Comparison of ENCODE assay signal across 8 cellular contexts in the genomic region with DNA sequence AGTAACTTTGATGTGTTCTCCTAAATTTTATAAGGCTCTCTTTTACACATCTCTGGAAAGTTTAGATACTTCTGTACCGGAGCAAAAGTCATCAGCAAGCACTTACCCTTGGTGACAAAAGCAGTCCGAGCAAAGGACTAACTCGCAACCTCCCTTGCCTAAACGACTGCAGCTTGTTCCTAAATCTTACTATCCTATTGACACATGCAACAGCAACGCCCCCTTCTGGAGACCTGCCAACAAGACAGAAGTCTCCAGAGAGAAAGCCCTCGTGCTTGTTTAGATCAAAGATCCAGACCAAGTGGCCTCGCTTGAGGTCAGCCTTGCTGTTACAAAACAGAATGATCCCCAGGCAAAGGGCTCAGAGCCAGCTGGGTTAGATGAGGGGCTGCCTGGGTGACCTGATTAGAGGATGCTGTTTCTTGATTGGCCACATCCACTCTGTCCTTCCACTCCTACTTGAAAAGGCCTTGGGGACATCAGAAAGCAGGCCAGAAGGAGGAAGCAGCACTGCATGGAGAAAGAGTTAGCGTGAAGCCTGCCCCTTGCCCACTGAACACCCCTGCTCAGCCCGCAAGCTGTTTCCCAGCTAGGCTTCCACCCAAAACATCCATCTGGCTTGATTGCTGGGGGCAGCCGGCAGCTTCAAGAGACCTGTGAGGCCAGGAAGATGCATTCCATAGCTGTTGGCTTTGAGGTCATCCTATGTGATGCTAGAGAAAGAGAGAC.
DNase-seq lines count a peak whose midpoint lies in the region; ATAC-seq, FAIRE-seq and TF ChIP-seq lines count a peak whose summit lies in the region.

No MANE protein-coding gene starts in this region.

- ATAC-seq in RWPE2 (ENCODE audit: low read depth) (peak; percentile 49; the same call in 2 of the 3 replicates), pancreas (peak in 3 of 4 donors; percentile 67 to 77 (median 72))

- H3K27me3 Mint-ChIP-seq in activated T-helper 2 cell treated with anti-CD3 and anti-CD28 coated beads, Interferon-gamma antibody, Interleukin-2, Interleukin-4, amounts not matched to agents 10 μg/mL and 5 μg/mL and 100 μg/mL, durations not matched to agents 14 hours and 24 hours and 36 hours (ENCODE audit: low read depth) = peaks cover 11% of the 10 kb centered on the region

- H3K4me3 ChIP-seq in RWPE2 (ENCODE audit: severe bottlenecking) (no peak overlapping the region), pancreas (no peak overlapping the region), thyroid gland (replicated peaks in 1 of 3) (no peak overlapping the region)

- no peaks in the 10 kb centered on the region for H3K36me3 Mint-ChIP-seq in activated T-helper 2 cell treated with anti-CD3 and anti-CD28 coated beads, Interferon-gamma antibody, Interleukin-2, Interleukin-4, amounts not matched to agents 10 μg/mL and 5 μg/mL and 100 μg/mL, durations not matched to agents 14 hours and 24 hours and 36 hours (ENCODE audit: low read depth)

- H3K4me3 Mint-ChIP-seq in activated T-helper 2 cell treated with anti-CD3 and anti-CD28 coated beads, Interferon-gamma antibody, Interleukin-2, Interleukin-4, amounts not matched to agents 10 μg/mL and 5 μg/mL and 100 μg/mL, durations not matched to agents 14 hours and 24 hours and 36 hours (ENCODE audit: low read depth) = no peak overlapping the region

- no peak for FAIRE-seq in pancreas (lab: Jason Lieb, UNC)

- H3K36me3 ChIP-seq in RWPE2 (ENCODE audit: low read depth) (no peaks in the 10 kb centered on the region), pancreas (no peaks in the 10 kb centered on the region), thyroid gland (no peaks in the 10 kb centered on the region)

- H3K4me1 ChIP-seq in RWPE2 (ENCODE audit: insufficient read depth, poor library complexity, severe bottlenecking) (no peaks in the 10 kb centered on the region), pancreas (no peaks in the 10 kb centered on the region), thyroid gland (peaks cover 16 to 29% of the 10 kb centered on the region in 2 donors)

- 51 to 55% methylated on average over 10 of the region's 10 CpGs for whole genome bisulfite sequencing in pancreas, 2 donors
- 30 to 37% methylated on average over 8 to 10 of the region's 10 CpGs for WGBS in thyroid gland, 2 donors

- peaks cover 10% of the 10 kb centered on the region for H3K4me1 Mint-ChIP-seq in activated T-helper 2 cell treated with anti-CD3 and anti-CD28 coated beads, Interferon-gamma antibody, Interleukin-2, Interleukin-4, amounts not matched to agents 10 μg/mL and 5 μg/mL and 100 μg/mL, durations not matched to agents 14 hours and 24 hours and 36 hours (ENCODE audit: low read depth)

- H3K9me3 ChIP-seq in RWPE2 (ENCODE audit: severe bottlenecking) (no peaks in the 10 kb centered on the region), pancreas (no peaks in the 10 kb centered on the region), thyroid gland (no peaks in the 10 kb centered on the region)

- H3K27ac ChIP-seq in RWPE2 (ENCODE audit: poor library complexity, severe bottlenecking) (no peak overlapping the region), pancreas (no peak overlapping the region), thyroid gland (peak overlapping the region; percentile 46 to 74 (median 67))

- no peak for TF ChIP-seq POLR2A in thyroid gland (IDR thresholded peaks at IDR 0.05)

- peak; percentile 80 for TF ChIP-seq CTCF in RWPE2 (IDR thresholded peaks at IDR 0.05; ENCODE audit: poor library complexity, severe bottlenecking)
- no peak for TF ChIP-seq CTCF in pancreas (IDR thresholded peaks at IDR 0.05)
- peak in 4 of 6 experiments; percentile 17 to 44 (median 33) for TF ChIP-seq CTCF in thyroid gland (IDR thresholded peaks at IDR 0.05)

- DNase-seq in AG08395 (ENCODE audit: low spot score) (peak; percentile 37), GM19238 (ENCODE audit: insufficient read length, low spot score) (peak; percentile 52), LHCN-M2 (ENCODE audit: low read depth) (peak; percentile 80), RWPE2 (ENCODE audit: low spot score) (peak; percentile 72), germinal center (ENCODE audit: low spot score) (peak; percentile 77), pancreas (peak; percentile 38 to 72 (median 64)), thyroid gland (peak; percentile 93 to 95)
- peak; percentile 63 for DNase-seq in activated T-helper 2 cell treated with anti-CD3 and anti-CD28 coated beads, Interferon-gamma antibody, Interleukin-2, Interleukin-4, amounts not matched to agents 10 μg/mL and 5 μg/mL and 100 μg/mL, durations not matched to agents 14 hours and 24 hours and 36 hours (ENCODE audit: low spot score)

- H3K27me3 ChIP-seq in RWPE2 (ENCODE audit: insufficient read depth, poor library complexity, severe bottlenecking) = no peaks in the 10 kb centered on the region
- H3K27me3 ChIP-seq in pancreas = no peaks in the 10 kb centered on the region
- H3K27me3 ChIP-seq in thyroid gland = no peaks in the 10 kb centered on the region

- no peak overlapping the region for H3K27ac Mint-ChIP-seq in activated T-helper 2 cell treated with anti-CD3 and anti-CD28 coated beads, Interferon-gamma antibody, Interleukin-2, Interleukin-4, amounts not matched to agents 10 μg/mL and 5 μg/mL and 100 μg/mL, durations not matched to agents 14 hours and 24 hours and 36 hours

- intact Hi-C loops in activated T-helper 2 cell treated with anti-CD3 and anti-CD28 coated beads, Interferon-gamma antibody, Interleukin-2, Interleukin-4, amounts not matched to agents 10 μg/mL and 5 μg/mL and 100 μg/mL, durations not matched to agents 14 hours and 24 hours and 36 hours (cut with micrococcal nuclease) = loop anchor here (1.0 to 5.0 kb wide), 3 partner anchors 132 to 526 kb away; no protein-coding TSS in a partner anchor
- intact Hi-C loops in pancreas (cut with DNase I) (no loop called here), thyroid gland (cut with DNase I) (loop anchor here (10.0 kb wide), 1 partner anchor 194 kb away; no protein-coding TSS in a partner anchor)

- peaks cover 9% of the 10 kb centered on the region for H3K9me3 Mint-ChIP-seq in activated T-helper 2 cell treated with anti-CD3 and anti-CD28 coated beads, Interferon-gamma antibody, Interleukin-2, Interleukin-4, amounts not matched to agents 10 μg/mL and 5 μg/mL and 100 μg/mL, durations not matched to agents 14 hours and 24 hours and 36 hours

Comparison
In these comparisons a context has a peak if more than half of its experiments do, and no peak if none do; other contexts are left out.
1. DNase-seq: peak in every context shown above with its lines; median percentile 94 in thyroid gland; 80 in LHCN-M2; 77 in germinal center; 72 in RWPE2; 64 in pancreas; 63 in activated T-helper 2 cell treated with anti-CD3 and anti-CD28 coated beads, Interferon-gamma antibody, Interleukin-2, Interleukin-4, amounts not matched to agents 10 μg/mL and 5 μg/mL and 100 μg/mL, durations not matched to agents 14 hours and 24 hours and 36 hours; 52 in GM19238; 37 in AG08395.
2. H3K27ac ChIP-seq: peak in thyroid gland (3 of 3); none in RWPE2 (single experiment) and pancreas (0 of 4).
3. CTCF ChIP-seq: peak in RWPE2 (single experiment) and thyroid gland (4 of 6); none in pancreas (0 of 4).
4. intact Hi-C loops: an anchor here in activated T-helper 2 cell treated with anti-CD3 and anti-CD28 coated beads, Interferon-gamma antibody, Interleukin-2, Interleukin-4, amounts not matched to agents 10 μg/mL and 5 μg/mL and 100 μg/mL, durations not matched to agents 14 hours and 24 hours and 36 hours (1.0 to 5.0 kb wide) and thyroid gland (10.0 kb wide); none called in pancreas.